In the genomic region with DNA sequence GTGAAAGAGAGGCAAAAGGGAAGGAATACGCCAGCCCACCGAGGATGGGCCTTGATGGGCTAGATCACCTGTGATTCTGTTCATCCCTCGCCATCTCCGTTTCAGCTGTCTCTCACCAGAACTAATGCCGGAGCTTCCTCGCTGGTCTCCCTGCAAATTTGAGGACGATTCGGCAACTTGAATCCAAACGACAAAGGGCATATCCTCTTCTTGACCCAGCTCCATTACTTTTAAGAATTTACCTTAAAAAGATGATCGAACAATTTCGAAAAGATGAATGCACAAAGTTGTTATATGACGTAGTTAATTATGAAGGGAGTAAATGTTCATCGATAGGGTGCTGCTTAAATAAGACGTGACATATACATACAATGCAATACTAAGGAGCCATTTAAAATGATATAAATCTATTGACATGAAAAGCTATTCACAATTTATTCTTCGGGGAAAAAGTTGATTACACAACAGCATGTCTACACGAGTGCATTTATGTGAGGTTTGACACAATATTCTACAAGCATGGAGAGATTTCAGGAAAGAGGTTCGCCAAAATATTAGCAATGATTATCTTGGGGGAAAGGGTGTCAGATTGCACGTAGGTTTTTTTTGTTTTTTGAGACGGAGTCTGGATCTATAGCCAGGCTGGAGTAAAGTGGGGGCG, we compare ENCODE assay signal across 8 cellular contexts. TPM values are rescaled to one million over a fixed set of nuclear protein-coding genes. Genes with fewer than 3 reads are reported as not detected.
DNase-seq lines count a peak whose midpoint lies in the region; ATAC-seq and TF ChIP-seq lines count a peak whose summit lies in the region.

No MANE protein-coding gene starts in this region.

- peak overlapping the region; percentile 75 to 89 (median 82) for H3K4me3 ChIP-seq in BLaER1 treated with 17β-estradiol and CSF1 and Interleukin-3, amounts not matched to agents 10 nM and 100 nM
- peak overlapping the region; percentile 78 for H3K4me3 ChIP-seq in iPS-20b (ENCODE audit: low read length)
- peak overlapping the region; percentile 86 to 94 for H3K4me3 ChIP-seq in testis

- H3K9ac ChIP-seq in BLaER1 treated with 17β-estradiol and CSF1 and Interleukin-3, amounts not matched to agents 10 nM and 100 nM, result peak overlapping the region; percentile 84 to 89 (median 89)
- H3K9ac ChIP-seq in iPS-20b (ENCODE audit: low read depth, low read length), result peak overlapping the region; percentile 90; the same call in 1 of the 2 replicates

- POLR2A ChIA-PET in activated CD4-positive, alpha-beta memory T cell treated with anti-CD3 and anti-CD28 coated beads for 36 hours (lab: Charles Lee), result interaction anchor here (0.6 kb wide), 1 partner anchor 13 kb away, joined by 3 read pairs; no protein-coding TSS in a partner anchor

- no peak for TF ChIP-seq CTCF in testis (IDR thresholded peaks at IDR 0.05)

- no peaks in the 10 kb centered on the region for H3K9me3 ChIP-seq in BLaER1 treated with 17β-estradiol and CSF1 and Interleukin-3, amounts not matched to agents 10 nM and 100 nM (replicated peaks in 1 of 11)
- H3K9me3 ChIP-seq in iPS-20b (ENCODE audit: insufficient read depth, low read depth, low read length) (no peaks in the 10 kb centered on the region), testis (no peaks in the 10 kb centered on the region)

- peak overlapping the region; percentile 84 for H3K27ac Mint-ChIP-seq in activated CD4-positive, alpha-beta memory T cell treated with anti-CD3 and anti-CD28 coated beads for 36 hours

- 23 to 31% methylated on average over 20 of the region's 20 CpGs for WGBS in testis, 2 donors

- CTCF ChIA-PET in activated CD4-positive, alpha-beta memory T cell treated with anti-CD3 and anti-CD28 coated beads for 36 hours (lab: Charles Lee), result interaction anchor here (1.2 to 1.5 kb wide), 3 partner anchors 27 to 248 kb away, joined by 3 to 6 read pairs (median 4); no protein-coding TSS in a partner anchor

- H3K9me3 Mint-ChIP-seq in activated CD4-positive, alpha-beta memory T cell treated with anti-CD3 and anti-CD28 coated beads for 36 hours, result no peaks in the 10 kb centered on the region

- H3K27me3 Mint-ChIP-seq in activated CD4-positive, alpha-beta memory T cell treated with anti-CD3 and anti-CD28 coated beads for 36 hours, result no peaks in the 10 kb centered on the region

- H3K4me1 ChIP-seq in BLaER1 treated with 17β-estradiol and CSF1 and Interleukin-3, amounts not matched to agents 10 nM and 100 nM, result peaks cover 27 to 40% (median 38%) of the 10 kb centered on the region in 10 experiments
- H3K4me1 ChIP-seq in iPS-20b (ENCODE audit: insufficient read depth, low read length) (peaks cover 7% of the 10 kb centered on the region; the same call in 1 of the 2 replicates), testis (peaks cover 7% of the 10 kb centered on the region)

- ATAC-seq in GM19463 (IDR thresholded peaks at IDR 0.05; ENCODE audit: unreplicated experiment), result peak; percentile 7
- no peak for ATAC-seq in HG02884 (IDR thresholded peaks at IDR 0.05; ENCODE audit: unreplicated experiment)

- DNase-seq in activated CD4-positive, alpha-beta memory T cell treated with anti-CD3 and anti-CD28 coated beads for 36 hours, result no peak
- DNase-seq in testis, result no peak
- no peak for DNase-seq in head of caudate nucleus
- DNase-seq in LoVo (ENCODE audit: low spot score), result no peak

- peak overlapping the region; percentile 55 to 82 (median 71) for H3K4me2 ChIP-seq in BLaER1 treated with 17β-estradiol and CSF1 and Interleukin-3, amounts not matched to agents 10 nM and 100 nM

- no peak for TF ChIP-seq POLR2A in testis (IDR thresholded peaks at IDR 0.05)

- H3K4me1 Mint-ChIP-seq in activated CD4-positive, alpha-beta memory T cell treated with anti-CD3 and anti-CD28 coated beads for 36 hours (ENCODE audit: low read depth), result peaks cover 29% of the 10 kb centered on the region

- no peaks in the 10 kb centered on the region for H3K36me3 ChIP-seq in BLaER1 treated with 17β-estradiol and CSF1 and Interleukin-3, amounts not matched to agents 10 nM and 100 nM
- H3K36me3 ChIP-seq in iPS-20b (ENCODE audit: insufficient read depth, low read depth, low read length) (no peaks in the 10 kb centered on the region), testis (ENCODE audit: low read depth, missing control alignments) (no peaks in the 10 kb centered on the region)

- H3K27me3 ChIP-seq in BLaER1 treated with 17β-estradiol and CSF1 and Interleukin-3, amounts not matched to agents 10 nM and 100 nM, result no peaks in the 10 kb centered on the region
- no peaks in the 10 kb centered on the region for H3K27me3 ChIP-seq in iPS-20b (ENCODE audit: insufficient read depth, low read length)
- no peaks in the 10 kb centered on the region for H3K27me3 ChIP-seq in testis

- peak overlapping the region; percentile 86 for H3K4me3 Mint-ChIP-seq in activated CD4-positive, alpha-beta memory T cell treated with anti-CD3 and anti-CD28 coated beads for 36 hours

- H3K27ac ChIP-seq in BLaER1 treated with 17β-estradiol and CSF1 and Interleukin-3, amounts not matched to agents 10 nM and 100 nM, result peak overlapping the region; percentile 60 to 93 (median 87); a peak in 21 of 22 replicates
- H3K27ac ChIP-seq in iPS-20b (ENCODE audit: low read length) (peak overlapping the region; percentile 57), testis (peak overlapping the region; percentile 84 to 85)

- peaks cover 0 to 22% (median 6%) of the 10 kb centered on the region in 11 experiments; a peak in 8 of 22 replicates for H4K20me1 ChIP-seq in BLaER1 treated with 17β-estradiol and CSF1 and Interleukin-3, amounts not matched to agents 10 nM and 100 nM

- intact Hi-C loops in activated CD4-positive, alpha-beta memory T cell treated with anti-CD3 and anti-CD28 coated beads for 36 hours (cut with micrococcal nuclease), result loop anchor here (1.0 to 2.0 kb wide), 4 partner anchors 20 to 799 kb away; a partner anchor contains a TSS
- intact Hi-C loops in testis (cut with DNase I; ENCODE audit: low total_unique reads) (no loop called here), head of caudate nucleus (cut with DNase I) (loop anchor here (5.0 to 10.0 kb wide), 4 partner anchors 48 to 194 kb away; a partner anchor contains a TSS)

- H3K36me3 Mint-ChIP-seq in activated CD4-positive, alpha-beta memory T cell treated with anti-CD3 and anti-CD28 coated beads for 36 hours, result no peaks in the 10 kb centered on the region

RNA-seq across cellular contexts. Expression of a gene that starts 0.9 kb away (rescaled TPM):
- total RNA-seq in activated CD4-positive, alpha-beta memory T cell treated with anti-CD3 and anti-CD28 coated beads for 36 hours, result 10 to 100 TPM; 12.2 TPM
- 10 to 100 TPM; 29.8 to 30.2 TPM for total RNA-seq in testis
- polyA plus RNA-seq in testis (ENCODE audit: insufficient read depth, low read depth, low replicate concordance), result 20.1 TPM

RNA-seq across cellular contexts. Expression of a gene that starts 47.5 kb away (rescaled TPM):
- 10 to 100 TPM; 13.2 to 16.0 TPM for total RNA-seq in activated CD4-positive, alpha-beta memory T cell treated with anti-CD3 and anti-CD28 coated beads for 36 hours
- 10 to 100 TPM; 62.1 to 71.5 TPM for total RNA-seq in testis
- polyA plus RNA-seq in testis (ENCODE audit: insufficient read depth, low read depth, low replicate concordance), result 54.9 TPM
